ENCODE assay signal across 14 cellular contexts in the genomic region with DNA sequence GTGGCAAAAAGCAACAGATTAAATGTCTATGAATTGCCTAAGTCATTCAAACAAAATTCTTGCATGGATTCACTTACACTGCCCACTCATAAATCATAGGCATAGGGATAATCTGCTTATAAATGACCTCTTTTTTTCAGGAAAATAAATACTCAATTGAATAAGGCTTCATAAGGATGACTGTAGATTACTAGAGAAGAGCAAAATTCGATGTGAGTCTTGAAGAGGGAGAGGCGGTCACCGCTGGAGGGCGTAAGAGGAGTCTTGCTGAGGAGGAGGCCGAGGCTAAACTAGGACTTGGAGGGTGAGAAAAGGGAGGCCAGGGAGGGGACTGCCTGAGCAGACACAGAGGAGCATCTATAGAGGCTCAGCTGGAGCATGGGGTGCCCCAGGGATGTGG.
A peak's percentile ranks its signal among the peaks of the same experiment; 100 is the strongest.
DNase-seq lines count a peak whose midpoint lies in the region; ATAC-seq and TF ChIP-seq lines count a peak whose summit lies in the region.
"Had no signal": no experiment of that assay in that cellular context is flagged by ENCODE, and none has a peak within 500 bp of the region (broad histone marks: within the 10 kb centered on the region; RNA-seq: fewer than 3 reads in every experiment).

No MANE protein-coding gene starts in this region.

- peak overlapping the region; percentile 71 for H2AFZ ChIP-seq in GM23248

- H3K27me3 ChIP-seq in GM23248 (replicated peaks; ENCODE audit: insufficient read depth) (no peaks in the 10 kb centered on the region), esophagus muscularis mucosa (no peaks in the 10 kb centered on the region)

- TF ChIP-seq CTCF in AG09319 (IDR thresholded peaks at IDR 0.05; ENCODE audit: low read depth, low read length) (peak; percentile 47), brain (conservative IDR thresholded peaks at IDR 0.05) (no peak), nephron (IDR thresholded peaks at IDR 0.05; ENCODE audit: unreplicated experiment in 3 of 3) (no peak), esophagus muscularis mucosa (IDR thresholded peaks at IDR 0.05) (no peak)

- no peak overlapping the region for H3K9ac ChIP-seq in GM23248

- H3K4me3 Mint-ChIP-seq in brain (no peak overlapping the region), nephron (no peak overlapping the region)
- H3K4me3 Mint-ChIP-seq: naive thymus-derived CD4-positive, alpha-beta T cell; stimulated activated naive CD8-positive, alpha-beta T cell treated with anti-CD3 and anti-CD28 coated beads, Interleukin-15, amount 100 ng/mL, for 72 hours had no signal

- WGBS in GM23248 (ENCODE audit: low coverage in 1 of 2, low lambda C conversion rate in 2 of 2, missing lambda C conversion rate in 2 of 2), 2 experiments: 94 to 98% methylated on average over 5 of the region's 5 CpGs
- WGBS in esophagus muscularis mucosa: 92% methylated on average over 5 of the region's 5 CpGs

- no peaks in the 10 kb centered on the region for H3K79me2 ChIP-seq in GM23248 (ENCODE audit: insufficient read depth)

- intact Hi-C loops in esophagus muscularis mucosa (cut with DNase I): no loop called here

- no peaks in the 10 kb centered on the region for H3K36me3 ChIP-seq in GM23248 (ENCODE audit: low read depth)
- H3K36me3 ChIP-seq in esophagus muscularis mucosa: no peaks in the 10 kb centered on the region

- no peaks in the 10 kb centered on the region for H3K9me2 ChIP-seq in GM23248 (ENCODE audit: insufficient read depth)

- H3K36me3 Mint-ChIP-seq in brain: no peaks in the 10 kb centered on the region
- no peaks in the 10 kb centered on the region for H3K36me3 Mint-ChIP-seq in nephron (ENCODE audit: low read depth)

- no peaks in the 10 kb centered on the region for H4K20me1 ChIP-seq in GM23248 (ENCODE audit: insufficient read depth)

- no peak overlapping the region for H3K4me2 ChIP-seq in GM23248 (ENCODE audit: unreplicated experiment)

- no peak for TF ChIP-seq EP300 in esophagus muscularis mucosa (IDR thresholded peaks at IDR 0.05)

- H3K9me3 Mint-ChIP-seq in brain (peaks cover 0 to 4% (median 0%) of the 10 kb centered on the region in 5 experiments), nephron (no peaks in the 10 kb centered on the region)
- H3K9me3 Mint-ChIP-seq: stimulated activated naive CD8-positive, alpha-beta T cell treated with anti-CD3 and anti-CD28 coated beads, Interleukin-15, amount 100 ng/mL, for 72 hours had no signal

- TF ChIP-seq POLR2A in esophagus muscularis mucosa (IDR thresholded peaks at IDR 0.05; ENCODE audit: low read depth): no peak

- in situ Hi-C loops in GM23248 (cut with MboI): no loop called here

- H3K4me1 Mint-ChIP-seq in brain (peaks cover 80% of the 10 kb centered on the region), nephron (peaks cover 62% of the 10 kb centered on the region)

- peak overlapping the region; percentile 21 to 97 (median 92) for H3K27ac Mint-ChIP-seq in brain
- peak overlapping the region; percentile 83 to 95 (median 90) for H3K27ac Mint-ChIP-seq in nephron

- DNase-seq in AG09319 (ENCODE audit: extremely low read depth, low read depth): no peak
- DNase-seq in GM23248: no peak
- no peak for DNase-seq in esophagus muscularis mucosa (ENCODE audit: extremely low spot score)
- DNase-seq in NCI-H1417 treated with DMSO at 0.1 percent for 48 hours (lab: John Stamatoyannopoulos, UW): no peak
- DNase-seq: activated T-cell treated with anti-CD3 and anti-CD28 coated beads, Interleukin-2, amount 50 U/mL, for 48 hours; Caco-2; left cardiac atrium; naive thymus-derived CD4-positive, alpha-beta T cell; NK-92 treated with Interleukin-12 subunit alpha and Interleukin-12 subunit beta, amount 100 ng/mL, for 24 hours; stimulated activated naive CD8-positive, alpha-beta T cell treated with anti-CD3 and anti-CD28 coated beads, Interleukin-15, amount 100 ng/mL, for 72 hours had no signal

- no peak overlapping the region for H3K27ac ChIP-seq in GM23248
- H3K27ac ChIP-seq in esophagus muscularis mucosa (replicated peaks in 1 of 4): peak overlapping the region in 1 of 4 donors; percentile 24
- H3K27ac ChIP-seq: SK-N-MC had no signal

- H3K27me3 Mint-ChIP-seq in brain: no peaks in the 10 kb centered on the region
- no peaks in the 10 kb centered on the region for H3K27me3 Mint-ChIP-seq in nephron (ENCODE audit: low read depth)
- H3K27me3 Mint-ChIP-seq: stimulated activated naive CD8-positive, alpha-beta T cell treated with anti-CD3 and anti-CD28 coated beads, Interleukin-15, amount 100 ng/mL, for 72 hours had no signal

- peaks cover 24% of the 10 kb centered on the region for H3F3A ChIP-seq in GM23248 (ENCODE audit: insufficient read depth)

- H3K4me3 ChIP-seq in GM23248 (no peak overlapping the region), esophagus muscularis mucosa (no peak overlapping the region)
- H3K4me3 ChIP-seq: SK-N-MC had no signal

- H3K4me1 ChIP-seq in GM23248 (ENCODE audit: insufficient read depth): peaks cover 25% of the 10 kb centered on the region
- H3K4me1 ChIP-seq in esophagus muscularis mucosa: peaks cover 3 to 13% (median 10%) of the 10 kb centered on the region in 4 donors
- H3K4me1 ChIP-seq: Caco-2 had no signal

- ATAC-seq in GM21515 (IDR thresholded peaks at IDR 0.05; ENCODE audit: unreplicated experiment): no peak
- ATAC-seq: left cardiac atrium; naive thymus-derived CD4-positive, alpha-beta T cell; stimulated activated naive CD8-positive, alpha-beta T cell treated with anti-CD3 and anti-CD28 coated beads, Interleukin-15, amount 100 ng/mL, for 72 hours had no signal

- no peaks in the 10 kb centered on the region for H3K9me3 ChIP-seq in GM23248 (ENCODE audit: low read depth)
- no peaks in the 10 kb centered on the region for H3K9me3 ChIP-seq in esophagus muscularis mucosa
- H3K9me3 ChIP-seq: Caco-2 had no signal
